8 cellular contexts compared by ENCODE assay signal in the genomic region with DNA sequence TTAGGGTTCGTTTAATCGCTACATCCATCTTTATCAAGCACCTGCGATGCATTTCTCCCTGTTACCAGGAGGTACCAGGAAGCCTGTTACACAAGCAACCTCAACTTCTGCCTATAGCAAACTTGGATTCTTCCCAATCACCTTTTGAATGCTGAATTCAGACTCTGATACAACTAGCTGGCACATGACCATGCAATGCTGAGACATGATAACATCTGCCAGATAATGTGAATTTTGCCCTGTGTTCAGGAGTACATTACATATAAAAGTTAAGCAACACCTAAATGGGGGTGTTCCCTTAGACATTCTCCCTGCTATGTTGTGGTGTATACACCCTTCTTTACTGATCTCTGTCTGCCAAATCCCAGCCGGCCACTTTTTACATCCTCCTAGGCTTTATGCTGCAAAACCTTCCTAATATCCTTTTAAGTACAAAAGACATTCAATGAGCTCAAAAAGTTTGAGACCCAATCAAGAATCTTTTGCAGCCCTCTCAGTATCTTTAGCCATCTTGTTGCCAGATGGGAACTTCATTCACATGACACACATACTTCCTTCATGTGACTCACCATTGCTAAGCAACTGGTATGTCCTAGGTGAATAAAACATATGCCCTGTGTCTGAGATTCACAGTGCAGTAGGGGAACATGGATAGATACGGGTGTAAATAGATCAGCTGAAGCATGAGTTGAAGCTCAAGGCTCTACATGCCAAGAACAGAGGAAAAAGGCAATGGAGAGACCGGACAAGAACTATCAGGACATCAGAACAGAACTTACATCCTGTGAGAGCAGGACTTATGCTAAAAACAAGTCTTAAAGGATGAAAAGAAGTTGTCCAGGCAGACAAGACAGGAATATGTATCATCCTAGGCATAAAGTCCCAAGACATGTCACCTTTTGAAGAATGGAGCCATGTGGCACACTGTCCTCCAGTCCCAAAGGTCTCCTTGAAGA.
DNase-seq lines count a peak whose midpoint lies in the region; ATAC-seq, FAIRE-seq and TF ChIP-seq lines count a peak whose summit lies in the region.

No MANE protein-coding gene starts in this region.

- 0 out of 2 replicates have a peak, but pooled peaks cover 4% of the 10 kb centered on the region for H3F3A ChIP-seq in MM.1S (ENCODE audit: insufficient read depth, low read length)

- no peaks in the 10 kb centered on the region for H3K79me2 ChIP-seq in MM.1S (ENCODE audit: low read length)

- intact Hi-C loops in A673 (cut with micrococcal nuclease; ENCODE audit: unreplicated experiment) (loop anchor here (1.0 to 5.0 kb wide), 3 partner anchors 60 to 265 kb away; a partner anchor contains a TSS), mucosa of descending colon (cut with DNase I, micrococcal nuclease) (loop anchor here in 1 of 2 donors (5.0 kb wide), 1 partner anchor 61 kb away; no protein-coding TSS in a partner anchor)

- peak overlapping the region; percentile 36; the same call in 1 of the 2 replicates for H3K4me2 ChIP-seq in MM.1S (ENCODE audit: low read depth, low read length)

- DNase-seq in A673 (ENCODE audit: low spot score) (no peak), MM.1S (no peak), dermis microvascular lymphatic vessel endothelial cell (ENCODE audit: low read depth in 2 of 2) (peak; percentile 69 to 77), mucosa of descending colon (no peak), D721Med (ENCODE audit: insufficient read length, low spot score) (no peak), NCI-H2029 treated with DMSO at 0.1 percent for 48 hours (lab: John Stamatoyannopoulos, UW) (no peak), NCI-H1694 (lab: John Stamatoyannopoulos, UW) (no peak)
- DNase-seq in NK-92 treated with Interleukin-12 subunit alpha and Interleukin-12 subunit beta, amount 100 ng/mL, for 24 hours (lab: John Stamatoyannopoulos, UW): no peak

- no TSS peak for BruUV-seq in A673 (replicated peaks; lab: Mats Ljungman, UMichigan)

- ATAC-seq in mucosa of descending colon: peak; percentile 69

- H3K4me3 ChIP-seq in A673 (ENCODE audit: low read depth, low read length, poor library complexity, severe bottlenecking): peak overlapping the region; percentile 31
- no peak overlapping the region for H3K4me3 ChIP-seq in MM.1S (ENCODE audit: low read length)
- no peak overlapping the region for H3K4me3 ChIP-seq in mucosa of descending colon

- H4K20me1 ChIP-seq in MM.1S (ENCODE audit: insufficient read depth, low read length): no peaks in the 10 kb centered on the region

- TF ChIP-seq CTCF in A673 (conservative IDR thresholded peaks at IDR 0.05; ENCODE audit: low read depth, low read length): no peak
- no peak for TF ChIP-seq CTCF in MM.1S (IDR thresholded peaks at IDR 0.05; ENCODE audit: low read length)
- no peak for TF ChIP-seq CTCF in mucosa of descending colon (IDR thresholded peaks at IDR 0.05)
- no peak for TF ChIP-seq CTCF in D721Med (IDR thresholded peaks at IDR 0.05; ENCODE audit: insufficient read depth, missing control alignments)

- H3K27ac ChIP-seq in A673 (ENCODE audit: low read depth, low read length, poor library complexity, severe bottlenecking): no peak overlapping the region
- no peak overlapping the region for H3K27ac ChIP-seq in MM.1S (ENCODE audit: low read length)

- no peak overlapping the region for H2AFZ ChIP-seq in MM.1S (ENCODE audit: low read length)

- H3K36me3 ChIP-seq in A673 (ENCODE audit: insufficient read depth, low read length, poor library complexity, severe bottlenecking) (no peaks in the 10 kb centered on the region), MM.1S (replicated peaks; ENCODE audit: insufficient read depth, low read length) (no peaks in the 10 kb centered on the region), mucosa of descending colon (ENCODE audit: low read depth) (no peaks in the 10 kb centered on the region)

- no peak overlapping the region for H3K9ac ChIP-seq in MM.1S (ENCODE audit: low read length)

- H3K27me3 ChIP-seq in A673 (replicated peaks; ENCODE audit: insufficient read depth, low read depth, low read length, poor library complexity) (no peaks in the 10 kb centered on the region), MM.1S (replicated peaks; ENCODE audit: insufficient read depth, low read length) (no peaks in the 10 kb centered on the region)

- no peaks in the 10 kb centered on the region for H3K9me2 ChIP-seq in MM.1S (replicated peaks; ENCODE audit: insufficient read depth, low read length)

- H3K4me1 ChIP-seq in A673 (ENCODE audit: insufficient read depth, low read length, poor library complexity, severe bottlenecking): peaks cover 24% of the 10 kb centered on the region
- H3K4me1 ChIP-seq in MM.1S (ENCODE audit: low read length): peaks cover 28% of the 10 kb centered on the region
- H3K4me1 ChIP-seq in mucosa of descending colon (ENCODE audit: low read depth): peaks cover 8% of the 10 kb centered on the region

- CTCF ChIA-PET in A673 (lab: Charles Lee): interaction anchor here (0.9 to 1.8 kb wide), 7 partner anchors 58 to 270 kb away, joined by 3 to 10 read pairs (median 4); a partner anchor contains a TSS

- POLR2A ChIA-PET in A673 (lab: Charles Lee; ENCODE audit: low non-redundant PET): no interaction called here

- H3K9me3 ChIP-seq in A673 (ENCODE audit: low read depth, low read length, poor library complexity, severe bottlenecking): no peaks in the 10 kb centered on the region
- no peaks in the 10 kb centered on the region for H3K9me3 ChIP-seq in MM.1S (replicated peaks; ENCODE audit: insufficient read depth, low read length)
- no peaks in the 10 kb centered on the region for H3K9me3 ChIP-seq in mucosa of descending colon

- FAIRE-seq in D721Med (lab: Jason Lieb, UNC): no peak

Comparison
In these comparisons a context has a peak if more than half of its experiments do, and no peak if none do; other contexts are left out.
1. DNase-seq: peak in dermis microvascular lymphatic vessel endothelial cell (2 of 2); none in A673 (single experiment), MM.1S (single experiment), mucosa of descending colon (0 of 3), D721Med (single experiment), NCI-H2029 treated with DMSO at 0.1 percent for 48 hours (single experiment), NCI-H1694 (single experiment) and NK-92 treated with Interleukin-12 subunit alpha and Interleukin-12 subunit beta, amount 100 ng/mL, for 24 hours (single experiment).